ENCODE assay signal across 23 cellular contexts in the genomic region with DNA sequence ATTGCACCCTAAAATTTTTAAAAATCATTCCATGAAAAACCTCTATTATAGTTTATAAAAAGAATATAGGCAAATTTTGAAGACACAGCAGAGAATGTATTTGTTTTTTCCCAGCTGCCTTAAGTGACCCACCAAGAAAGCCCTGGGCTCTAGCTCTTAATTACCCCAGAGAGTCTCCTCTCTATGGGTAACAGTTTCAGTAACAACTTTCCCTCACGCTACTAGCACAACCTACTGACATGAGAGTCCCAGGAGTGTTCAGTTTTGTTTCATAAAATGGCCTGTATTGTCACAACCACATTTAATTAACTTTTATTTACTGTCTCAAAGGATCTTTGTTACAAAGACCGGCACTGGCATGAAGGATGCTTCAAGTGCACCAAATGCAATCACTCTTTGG. TPM values are rescaled to one million over a fixed set of nuclear protein-coding genes. Genes with fewer than 3 reads are reported as not detected.
A peak's percentile ranks its signal among the peaks of the same experiment; 100 is the strongest.
DNase-seq lines count a peak whose midpoint lies in the region; ATAC-seq and TF ChIP-seq lines count a peak whose summit lies in the region.
"Had no signal": no experiment of that assay in that cellular context is flagged by ENCODE, and none has a peak within 500 bp of the region (broad histone marks: within the 10 kb centered on the region; RNA-seq: fewer than 3 reads in every experiment).

No MANE protein-coding gene starts in this region.

- H3K9me3 ChIP-seq in SK-N-SH: no peaks in the 10 kb centered on the region
- H3K9me3 ChIP-seq: BE2C had no signal

- no peak for TF ChIP-seq RAD21 in SK-N-SH (IDR thresholded peaks at IDR 0.05; ENCODE audit: low read length)

- H3F3A ChIP-seq in SK-N-SH (replicated peaks; ENCODE audit: insufficient read depth): no peaks in the 10 kb centered on the region

- no peaks in the 10 kb centered on the region for H3K36me3 ChIP-seq in SK-N-SH (replicated peaks in 1 of 2; ENCODE audit: control insufficient read depth in 1 of 2, insufficient read depth in 2 of 2, low read length in 1 of 2)
- H3K36me3 ChIP-seq: BE2C had no signal

- CTCF ChIA-PET in SK-N-SH (lab: Yijun Ruan, JAX): no interaction called here

- H3K9me2 ChIP-seq in SK-N-SH: no peaks in the 10 kb centered on the region

- no peaks in the 10 kb centered on the region for H3K27me3 ChIP-seq in SK-N-SH (ENCODE audit: insufficient read depth)
- H3K27me3 ChIP-seq: BE2C had no signal

- no peak overlapping the region for H2AFZ ChIP-seq in SK-N-SH (ENCODE audit: low read depth)

- POLR2A ChIA-PET in SK-N-SH (lab: Yijun Ruan, JAX): no interaction called here

- no peak for TF ChIP-seq CTCF in SK-N-SH (IDR thresholded peaks at IDR 0.05)

- H3K4me2 ChIP-seq in SK-N-SH: no peak overlapping the region
- H3K4me2 ChIP-seq: KMS-11 had no signal

- H3K4me3 ChIP-seq in SK-N-SH (ENCODE audit: low read depth in 2 of 2, low read length in 1 of 2): no peak overlapping the region
- H3K4me3 ChIP-seq: SK-N-MC had no signal

- no peaks in the 10 kb centered on the region for H4K20me1 ChIP-seq in SK-N-SH (ENCODE audit: insufficient read depth)

- H3K4me1 ChIP-seq in SK-N-SH (ENCODE audit: control insufficient read depth in 1 of 2, insufficient read depth in 2 of 2, low read depth in 1 of 2, low read length in 1 of 2): no peaks in the 10 kb centered on the region
- H3K4me1 ChIP-seq: BE2C had no signal

- 33% methylated on average over 2 of the region's 2 CpGs for WGBS in SK-N-SH (ENCODE audit: low lambda C conversion rate)

- no peak for TF ChIP-seq EP300 in SK-N-SH (IDR thresholded peaks at IDR 0.05; ENCODE audit: borderline replicate concordance in 1 of 2, low read depth in 1 of 2, low read length in 1 of 2)

- no peak for ATAC-seq in GM19452 (IDR thresholded peaks at IDR 0.05; ENCODE audit: unreplicated experiment)
- ATAC-seq: Panc1, T-cell had no signal

- no peak overlapping the region for H3K9ac ChIP-seq in SK-N-SH
- H3K9ac ChIP-seq: KMS-11 had no signal

- no peaks in the 10 kb centered on the region for H3K79me2 ChIP-seq in SK-N-SH (ENCODE audit: insufficient read depth)

- H3K27ac ChIP-seq in SK-N-SH (ENCODE audit: low read depth in 2 of 2, low read length in 1 of 2): no peak overlapping the region
- H3K27ac ChIP-seq: 22Rv1, KMS-11, SK-N-MC had no signal

- DNase-seq in NCI-H1092 treated with DMSO at 0.1 percent for 48 hours (lab: John Stamatoyannopoulos, UW) (peak; percentile 19), NCI-H1092 (lab: John Stamatoyannopoulos, UW) (no peak), NCI-H187 (lab: John Stamatoyannopoulos, UW) (peak; percentile 80 to 96), NCI-H345 treated with DMSO at 0.1 percent for 48 hours (lab: John Stamatoyannopoulos, UW; ENCODE audit: unreplicated experiment) (peak; percentile 72), retina (peak; percentile 18), C1 segment of cervical spinal cord (lab: John Stamatoyannopoulos, UW) (no peak), SK-N-SH (no peak)
- DNase-seq: BE2C; CD4-positive, alpha-beta memory T cell; GF-D8; GOT3; NCI-H1048; NCI-H1694 treated with DMSO at 0.1 percent for 48 hours; NCI-H748 treated with DMSO at 0.1 percent for 48 hours; Right ventricle myocardium superior; T-cell; T-helper 9 cell had no signal

TF ChIP-seq in SK-N-SH, 30 proteins besides CTCF, POLR2A, EP300 and RAD21:
- no peak for TF ChIP-seq TAF1 (IDR thresholded peaks at IDR 0.05; ENCODE audit: borderline replicate concordance, low read depth, low read length)
- TF ChIP-seq, protein P1, sequence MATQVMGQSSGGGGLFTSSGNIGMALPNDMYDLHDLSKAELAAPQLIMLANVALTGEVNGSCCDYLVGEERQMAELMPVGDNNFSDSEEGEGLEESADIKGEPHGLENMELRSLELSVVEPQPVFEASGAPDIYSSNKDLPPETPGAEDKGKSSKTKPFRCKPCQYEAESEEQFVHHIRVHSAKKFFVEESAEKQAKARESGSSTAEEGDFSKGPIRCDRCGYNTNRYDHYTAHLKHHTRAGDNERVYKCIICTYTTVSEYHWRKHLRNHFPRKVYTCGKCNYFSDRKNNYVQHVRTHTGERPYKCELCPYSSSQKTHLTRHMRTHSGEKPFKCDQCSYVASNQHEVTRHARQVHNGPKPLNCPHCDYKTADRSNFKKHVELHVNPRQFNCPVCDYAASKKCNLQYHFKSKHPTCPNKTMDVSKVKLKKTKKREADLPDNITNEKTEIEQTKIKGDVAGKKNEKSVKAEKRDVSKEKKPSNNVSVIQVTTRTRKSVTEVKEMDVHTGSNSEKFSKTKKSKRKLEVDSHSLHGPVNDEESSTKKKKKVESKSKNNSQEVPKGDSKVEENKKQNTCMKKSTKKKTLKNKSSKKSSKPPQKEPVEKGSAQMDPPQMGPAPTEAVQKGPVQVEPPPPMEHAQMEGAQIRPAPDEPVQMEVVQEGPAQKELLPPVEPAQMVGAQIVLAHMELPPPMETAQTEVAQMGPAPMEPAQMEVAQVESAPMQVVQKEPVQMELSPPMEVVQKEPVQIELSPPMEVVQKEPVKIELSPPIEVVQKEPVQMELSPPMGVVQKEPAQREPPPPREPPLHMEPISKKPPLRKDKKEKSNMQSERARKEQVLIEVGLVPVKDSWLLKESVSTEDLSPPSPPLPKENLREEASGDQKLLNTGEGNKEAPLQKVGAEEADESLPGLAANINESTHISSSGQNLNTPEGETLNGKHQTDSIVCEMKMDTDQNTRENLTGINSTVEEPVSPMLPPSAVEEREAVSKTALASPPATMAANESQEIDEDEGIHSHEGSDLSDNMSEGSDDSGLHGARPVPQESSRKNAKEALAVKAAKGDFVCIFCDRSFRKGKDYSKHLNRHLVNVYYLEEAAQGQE (IDR thresholded peaks at IDR 0.05; ENCODE audit: low read depth, low read length): no peak
- no peak for TF ChIP-seq RXRA (IDR thresholded peaks at IDR 0.05; ENCODE audit: borderline replicate concordance, low read depth)
- TF ChIP-seq YY1 (IDR thresholded peaks at IDR 0.05; ENCODE audit: low read depth): no peak
- no peak for TF ChIP-seq GABPA (IDR thresholded peaks at IDR 0.05; ENCODE audit: low read depth)
- no peak for TF ChIP-seq TEAD4 (IDR thresholded peaks at IDR 0.05; ENCODE audit: borderline replicate concordance, insufficient read depth)
- TF ChIP-seq NRF1 (IDR thresholded peaks at IDR 0.05; ENCODE audit: low read depth, low read length): no peak
- no peak for TF ChIP-seq RFX5 (IDR thresholded peaks at IDR 0.05; ENCODE audit: low read length)
- TF ChIP-seq, protein P2, sequence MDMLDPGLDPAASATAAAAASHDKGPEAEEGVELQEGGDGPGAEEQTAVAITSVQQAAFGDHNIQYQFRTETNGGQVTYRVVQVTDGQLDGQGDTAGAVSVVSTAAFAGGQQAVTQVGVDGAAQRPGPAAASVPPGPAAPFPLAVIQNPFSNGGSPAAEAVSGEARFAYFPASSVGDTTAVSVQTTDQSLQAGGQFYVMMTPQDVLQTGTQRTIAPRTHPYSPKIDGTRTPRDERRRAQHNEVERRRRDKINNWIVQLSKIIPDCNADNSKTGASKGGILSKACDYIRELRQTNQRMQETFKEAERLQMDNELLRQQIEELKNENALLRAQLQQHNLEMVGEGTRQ (IDR thresholded peaks at IDR 0.05; ENCODE audit: borderline replicate concordance, low read depth, low read length): no peak
- no peak for TF ChIP-seq POLR2AphosphoS5 (IDR thresholded peaks at IDR 0.05; ENCODE audit: low read depth, low read length)
- TF ChIP-seq GATA2 (CRISPR knock-in tag; IDR thresholded peaks at IDR 0.05): no peak
- no peak for TF ChIP-seq FOXJ3 (CRISPR knock-in tag; IDR thresholded peaks at IDR 0.05)
- TF ChIP-seq FOXM1 (IDR thresholded peaks at IDR 0.05; ENCODE audit: low read depth): no peak
- no peak for TF ChIP-seq ELF1 (IDR thresholded peaks at IDR 0.05)
- no peak for TF ChIP-seq RCOR1 (IDR thresholded peaks at IDR 0.05; ENCODE audit: low read length)
- TF ChIP-seq, protein P3, sequence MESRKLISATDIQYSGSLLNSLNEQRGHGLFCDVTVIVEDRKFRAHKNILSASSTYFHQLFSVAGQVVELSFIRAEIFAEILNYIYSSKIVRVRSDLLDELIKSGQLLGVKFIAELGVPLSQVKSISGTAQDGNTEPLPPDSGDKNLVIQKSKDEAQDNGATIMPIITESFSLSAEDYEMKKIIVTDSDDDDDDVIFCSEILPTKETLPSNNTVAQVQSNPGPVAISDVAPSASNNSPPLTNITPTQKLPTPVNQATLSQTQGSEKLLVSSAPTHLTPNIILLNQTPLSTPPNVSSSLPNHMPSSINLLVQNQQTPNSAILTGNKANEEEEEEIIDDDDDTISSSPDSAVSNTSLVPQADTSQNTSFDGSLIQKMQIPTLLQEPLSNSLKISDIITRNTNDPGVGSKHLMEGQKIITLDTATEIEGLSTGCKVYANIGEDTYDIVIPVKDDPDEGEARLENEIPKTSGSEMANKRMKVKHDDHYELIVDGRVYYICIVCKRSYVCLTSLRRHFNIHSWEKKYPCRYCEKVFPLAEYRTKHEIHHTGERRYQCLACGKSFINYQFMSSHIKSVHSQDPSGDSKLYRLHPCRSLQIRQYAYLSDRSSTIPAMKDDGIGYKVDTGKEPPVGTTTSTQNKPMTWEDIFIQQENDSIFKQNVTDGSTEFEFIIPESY (IDR thresholded peaks at IDR 0.05; ENCODE audit: borderline replicate concordance, low read depth): no peak
- no peak for TF ChIP-seq SIN3A (IDR thresholded peaks at IDR 0.05; ENCODE audit: borderline replicate concordance, low read depth, low read length)
- TF ChIP-seq, protein P4, sequence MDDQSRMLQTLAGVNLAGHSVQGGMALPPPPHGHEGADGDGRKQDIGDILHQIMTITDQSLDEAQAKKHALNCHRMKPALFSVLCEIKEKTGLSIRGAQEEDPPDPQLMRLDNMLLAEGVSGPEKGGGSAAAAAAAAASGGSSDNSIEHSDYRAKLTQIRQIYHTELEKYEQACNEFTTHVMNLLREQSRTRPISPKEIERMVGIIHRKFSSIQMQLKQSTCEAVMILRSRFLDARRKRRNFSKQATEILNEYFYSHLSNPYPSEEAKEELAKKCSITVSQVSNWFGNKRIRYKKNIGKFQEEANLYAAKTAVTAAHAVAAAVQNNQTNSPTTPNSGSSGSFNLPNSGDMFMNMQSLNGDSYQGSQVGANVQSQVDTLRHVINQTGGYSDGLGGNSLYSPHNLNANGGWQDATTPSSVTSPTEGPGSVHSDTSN (IDR thresholded peaks at IDR 0.05): no peak
- no peak for TF ChIP-seq SMC3 (IDR thresholded peaks at IDR 0.05; ENCODE audit: low read depth, low read length)
TF ChIP-seq in SK-N-SH: peak in this region for 0.

RNA-seq across cellular contexts. Expression of a gene that starts 41.5 kb away (rescaled TPM):
- polyA plus RNA-seq in SK-N-SH (2012; rRNA removed): not detected in 2 replicates
- polyA plus RNA-seq in SK-N-SH (2012; cell fraction: cytosol; rRNA removed): not detected in 2 replicates
- polyA plus RNA-seq in SK-N-SH (2012; cell fraction: nucleus; rRNA removed): not detected in 2 replicates
- polyA plus RNA-seq: AG04450; CD4-positive, alpha-beta memory T cell had no signal

Comparison
In these comparisons a context has a peak if more than half of its experiments do, and no peak if none do; other contexts are left out.
1. DNase-seq: peak in NCI-H1092 treated with DMSO at 0.1 percent for 48 hours (single experiment), NCI-H187 (2 of 2), NCI-H345 treated with DMSO at 0.1 percent for 48 hours (single experiment) and retina (single experiment); none in NCI-H1092 (single experiment), C1 segment of cervical spinal cord (0 of 14) and SK-N-SH (single experiment).